In genomic region chr3:127929818-127930217, GRCh38 we compare ENCODE assay signal across 18 cellular contexts. TPM values are rescaled to one million over a fixed set of nuclear protein-coding genes. Genes with fewer than 3 reads are reported as not detected.
"Had no signal": no experiment of that assay in that cellular context is flagged by ENCODE, and none has a peak within 500 bp of the region (broad histone marks: within the 10 kb centered on the region; RNA-seq: fewer than 3 reads in every experiment).

No MANE protein-coding gene starts in this region.

- H3K27ac Mint-ChIP-seq: activated CD4-positive, alpha-beta T cell treated with anti-CD3 and anti-CD28 coated beads, Interleukin-2, amount 10 ng/mL, durations not matched to agents 24 days and 14 days; activated naive CD4-positive, alpha-beta T cell treated with anti-CD3 and anti-CD28 coated beads for 36 hours; activated T-helper 17 cell treated with anti-CD3 and anti-CD28 coated beads, Interleukin-2, amount 50 U/mL, for 72 hours; WTC11 had no signal

- H3K27ac ChIP-seq: gastroesophageal sphincter, ovary, suprapubic skin, upper lobe of right lung had no signal

- DNase-seq: activated CD4-positive, alpha-beta T cell treated with anti-CD3 and anti-CD28 coated beads, Interleukin-2, amount 10 ng/mL, durations not matched to agents 24 days and 14 days; activated naive CD4-positive, alpha-beta T cell treated with anti-CD3 and anti-CD28 coated beads for 36 hours; activated T-cell treated with anti-CD3 and anti-CD28 coated beads for 4 hours; cortex of kidney; effector CD8-positive, alpha-beta T cell; kidney; ovary; stimulated activated CD4-positive, alpha-beta T cell treated with anti-CD3 and anti-CD28 coated beads, Interleukin-4, amount 100 ng/mL, for 1 hour; stimulated activated CD8-positive, alpha-beta memory T cell treated with anti-CD3 and anti-CD28 coated beads, Interleukin-4, amount 100 ng/mL, for 48 hours; stimulated activated naive CD8-positive, alpha-beta T cell treated with anti-CD3 and anti-CD28 coated beads, Interleukin-15, Interleukin-2, amounts not matched to agents 100 U/mL and 50 U/mL, for 24 hours; upper lobe of right lung had no signal

- H3K4me1 Mint-ChIP-seq: activated CD4-positive, alpha-beta T cell treated with anti-CD3 and anti-CD28 coated beads, Interleukin-2, amount 10 ng/mL, durations not matched to agents 24 days and 14 days; neural crest cell; WTC11 had no signal

- H3K9me3 Mint-ChIP-seq: activated CD4-positive, alpha-beta T cell treated with anti-CD3 and anti-CD28 coated beads, Interleukin-2, amount 10 ng/mL, durations not matched to agents 24 days and 14 days; activated naive CD4-positive, alpha-beta T cell treated with anti-CD3 and anti-CD28 coated beads for 36 hours; activated T-helper 17 cell treated with anti-CD3 and anti-CD28 coated beads, Interleukin-2, amount 50 U/mL, for 72 hours; central memory CD8-positive, alpha-beta T cell; neural crest cell; WTC11 had no signal

- ATAC-seq: activated T-helper 17 cell treated with anti-CD3 and anti-CD28 coated beads, Interleukin-2, amount 50 U/mL, for 72 hours; gastroesophageal sphincter; stimulated activated naive CD8-positive, alpha-beta T cell treated with anti-CD3 and anti-CD28 coated beads, Interleukin-15, Interleukin-2, amounts not matched to agents 100 U/mL and 50 U/mL, for 24 hours; upper lobe of right lung; WTC11 had no signal

- H3K36me3 Mint-ChIP-seq: WTC11 had no signal

- H3K4me3 Mint-ChIP-seq: activated CD4-positive, alpha-beta T cell treated with anti-CD3 and anti-CD28 coated beads, Interleukin-2, amount 10 ng/mL, durations not matched to agents 24 days and 14 days; activated naive CD4-positive, alpha-beta T cell treated with anti-CD3 and anti-CD28 coated beads for 36 hours; activated T-helper 17 cell treated with anti-CD3 and anti-CD28 coated beads, Interleukin-2, amount 50 U/mL, for 72 hours; central memory CD8-positive, alpha-beta T cell; neural crest cell; WTC11 had no signal

RNA-seq across cellular contexts. Expression of gene KBTBD12, which starts 14.8 kb away (rescaled TPM):
- total RNA-seq: activated CD4-positive, alpha-beta T cell treated with anti-CD3 and anti-CD28 coated beads, Interleukin-2, amount 10 ng/mL, durations not matched to agents 24 days and 14 days; activated CD8-positive, alpha-beta memory T cell treated with anti-CD3 and anti-CD28 coated beads for 36 hours; activated naive CD4-positive, alpha-beta T cell treated with anti-CD3 and anti-CD28 coated beads for 36 hours; activated T-helper 17 cell treated with anti-CD3 and anti-CD28 coated beads, Interleukin-2, amount 50 U/mL, for 72 hours; neural crest cell had no signal
